ENCODE assay signal across 19 cellular contexts in the genomic region with DNA sequence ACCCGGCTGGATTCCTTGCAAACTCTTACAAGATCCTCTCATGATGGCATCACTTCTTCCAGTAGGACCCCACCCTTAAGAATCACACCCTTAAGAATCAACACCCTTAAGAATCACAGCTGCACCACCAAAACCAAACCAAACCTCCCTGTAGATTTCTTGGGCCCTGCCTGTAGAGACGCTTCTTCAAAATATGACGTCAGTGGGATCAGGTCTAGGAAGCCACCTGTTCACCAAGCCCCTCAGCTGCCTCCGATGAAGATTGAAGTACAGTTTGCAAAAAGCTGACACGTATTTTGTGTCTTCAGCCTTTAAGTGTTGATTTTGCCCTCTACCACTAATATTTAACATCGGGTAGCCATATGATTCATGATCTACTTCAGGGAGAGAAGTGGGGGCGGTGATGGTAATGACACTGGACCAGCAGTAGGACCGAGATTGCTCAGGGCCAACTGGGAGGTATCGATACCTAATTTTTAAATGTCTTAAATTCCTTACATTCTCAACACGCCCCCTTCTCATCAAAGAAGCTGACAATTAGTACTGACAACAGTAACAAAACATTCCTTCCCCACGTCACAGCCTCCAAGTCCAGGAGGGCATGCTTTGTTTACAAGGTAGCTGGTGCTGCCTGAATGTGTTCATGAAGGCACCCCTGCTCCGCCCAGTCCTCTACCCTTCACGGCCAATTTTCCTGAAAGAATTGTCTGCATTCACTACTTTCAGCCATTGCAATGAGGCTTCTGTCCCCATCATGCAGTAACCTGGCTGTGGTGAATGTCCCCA. TPM values are rescaled to one million over a fixed set of nuclear protein-coding genes. Genes with fewer than 3 reads are reported as not detected.
"Had no signal": no experiment of that assay in that cellular context is flagged by ENCODE, and none has a peak within 500 bp of the region (broad histone marks: within the 10 kb centered on the region; RNA-seq: fewer than 3 reads in every experiment).

No MANE protein-coding gene starts in this region.

- H3K27ac ChIP-seq: hepatocyte, left lung, psoas muscle, thoracic aorta, WERI-Rb-1 had no signal

- H3K9me3 ChIP-seq: left lung, psoas muscle, thoracic aorta had no signal

- H3K36me3 Mint-ChIP-seq: activated naive CD8-positive, alpha-beta T cell; stimulated activated naive B cell treated with anti-CD40 and anti-IgM and Interleukin-4, amounts not matched to agents 10 μg/mL and 1 μg/mL and 100 μg/mL, for 72 hours had no signal

- H3K4me2 ChIP-seq: hepatocyte had no signal

- H3K9me3 Mint-ChIP-seq: stimulated activated naive B cell treated with anti-CD40 and anti-IgM and Interleukin-4, amounts not matched to agents 10 μg/mL and 1 μg/mL and 100 μg/mL, for 72 hours had no signal

- H3K4me1 ChIP-seq: left lung, psoas muscle had no signal

- H3K4me1 Mint-ChIP-seq: activated CD4-positive, alpha-beta T cell treated with anti-CD3 and anti-CD28 coated beads for 36 hours; stimulated activated naive B cell treated with anti-CD40 and anti-IgM and Interleukin-4, amounts not matched to agents 10 μg/mL and 1 μg/mL and 100 μg/mL, for 72 hours had no signal

- H3K27ac Mint-ChIP-seq: activated CD4-positive, alpha-beta T cell treated with anti-CD3 and anti-CD28 coated beads for 36 hours; activated naive CD8-positive, alpha-beta T cell; stimulated activated naive B cell treated with anti-CD40 and anti-IgM and Interleukin-4, amounts not matched to agents 10 μg/mL and 1 μg/mL and 100 μg/mL, for 72 hours had no signal

- H2AFZ ChIP-seq: hepatocyte had no signal

- H3K4me3 ChIP-seq: hepatocyte, left lung, psoas muscle, thoracic aorta had no signal

- H3K27me3 ChIP-seq: hepatocyte, left lung had no signal

- H3K4me3 Mint-ChIP-seq: activated CD4-positive, alpha-beta T cell treated with anti-CD3 and anti-CD28 coated beads for 36 hours; activated naive CD8-positive, alpha-beta T cell; stimulated activated naive B cell treated with anti-CD40 and anti-IgM and Interleukin-4, amounts not matched to agents 10 μg/mL and 1 μg/mL and 100 μg/mL, for 72 hours had no signal

- DNase-seq: activated CD4-positive, alpha-beta T cell treated with anti-CD3 and anti-CD28 coated beads for 36 hours; activated CD4-positive, alpha-beta T cell treated with anti-CD3 and anti-CD28 coated beads, Interleukin-2, amount 50 U/mL, for 48 hours; activated gamma-delta T cell; dermis blood vessel endothelial cell; effector memory CD4-positive, alpha-beta T cell; foreskin fibroblast; left lung; psoas muscle; stimulated activated naive B cell treated with anti-CD40 and anti-IgM and Interleukin-4, amounts not matched to agents 10 μg/mL and 1 μg/mL and 100 μg/mL, for 72 hours; T-helper 2 cell had no signal

- H3K36me3 ChIP-seq: left lung, thoracic aorta, WERI-Rb-1 had no signal

RNA-seq across cellular contexts. Expression of gene ESRRB, which starts 57.2 kb away (rescaled TPM):
- total RNA-seq: bronchial epithelial cell, dermis blood vessel endothelial cell, glomerular endothelial cell, lung microvascular endothelial cell, myocyte, osteocyte had no signal
- polyA plus RNA-seq: hepatocyte had no signal
